16 cellular contexts compared by ENCODE assay signal in genomic region chr1:77899647-77900320, GRCh38. TPM values are rescaled to one million over a fixed set of nuclear protein-coding genes. Genes with fewer than 3 reads are reported as not detected.
DNase-seq lines count a peak whose midpoint lies in the region; ATAC-seq lines count a peak whose summit lies in the region.
"Had no signal": no experiment of that assay in that cellular context is flagged by ENCODE, and none has a peak within 500 bp of the region (broad histone marks: within the 10 kb centered on the region; RNA-seq: fewer than 3 reads in every experiment).

No MANE protein-coding gene starts in this region.

- no peak overlapping the region for H2BK15ac ChIP-seq in mesenchymal stem cell (ENCODE audit: low read depth, poor library complexity, severe bottlenecking)

- no peak overlapping the region for H3K9ac ChIP-seq in mesenchymal stem cell (ENCODE audit: low read length)

- no peak overlapping the region for H2BK12ac ChIP-seq in mesenchymal stem cell (ENCODE audit: low read length in 2 of 2)

- H3K4me3 ChIP-seq in mesenchymal stem cell (ENCODE audit: insufficient read depth in 1 of 2, low read depth in 1 of 2, low read length in 2 of 2), result no peak overlapping the region
- H3K4me3 ChIP-seq: Peyer's patch, upper lobe of left lung had no signal

- no peak overlapping the region for H3K14ac ChIP-seq in mesenchymal stem cell (ENCODE audit: low read length in 2 of 2)

- H3K4me2 ChIP-seq in mesenchymal stem cell (ENCODE audit: low read length, poor library complexity, severe bottlenecking), result no peak overlapping the region

- H4K8ac ChIP-seq in mesenchymal stem cell (ENCODE audit: low read length), result no peak overlapping the region

- WGBS in mesenchymal stem cell, result 100% methylated on average over 1 of the region's 4 CpGs

- H3K36me3 ChIP-seq in mesenchymal stem cell (ENCODE audit: control insufficient read depth in 1 of 2, insufficient read depth in 2 of 2, low read depth in 1 of 2, low read length in 2 of 2), result no peaks in the 10 kb centered on the region
- H3K36me3 ChIP-seq: Peyer's patch, upper lobe of left lung had no signal

- no peaks in the 10 kb centered on the region for H3K4me1 ChIP-seq in mesenchymal stem cell (ENCODE audit: control insufficient read depth, insufficient read depth, low read depth, low read length)
- H3K4me1 ChIP-seq: Peyer's patch, upper lobe of left lung had no signal

- no peak overlapping the region for H2BK120ac ChIP-seq in mesenchymal stem cell (ENCODE audit: low read depth, low read length)

- H3K9me3 ChIP-seq in mesenchymal stem cell (ENCODE audit: control insufficient read depth, low read length), result no peaks in the 10 kb centered on the region
- H3K9me3 ChIP-seq: Peyer's patch, upper lobe of left lung had no signal

- no peak overlapping the region for H3K23ac ChIP-seq in mesenchymal stem cell (ENCODE audit: low read length in 2 of 2)

- H3K4ac ChIP-seq in mesenchymal stem cell (ENCODE audit: low read depth in 1 of 2, low read length in 2 of 2), result no peak overlapping the region

- no peak overlapping the region for H3K27ac ChIP-seq in mesenchymal stem cell (ENCODE audit: low read length, poor library complexity, severe bottlenecking)
- H3K27ac ChIP-seq: epithelial cell of prostate, Peyer's patch, upper lobe of left lung had no signal

- no peak overlapping the region for H4K91ac ChIP-seq in mesenchymal stem cell (ENCODE audit: low read length)

- intact Hi-C loops in Right ventricle myocardium superior (cut with DNase I), result no loop called here

- H3K79me1 ChIP-seq in mesenchymal stem cell (replicated peaks; ENCODE audit: low read length, poor library complexity, severe bottlenecking), result peaks cover 4% of the 10 kb centered on the region

- DNase-seq in DMS53 treated with DMSO at 0.1 percent for 48 hours (lab: John Stamatoyannopoulos, UW; ENCODE audit: unreplicated experiment) (peak; percentile 11), amniotic epithelial cell (ENCODE audit: low read depth) (peak; percentile 28), Right ventricle myocardium superior (no peak), mesenchymal stem cell (peak; percentile 34), nucleus accumbens (lab: John Stamatoyannopoulos, UW) (no peak), T-helper 2 cell (no peak), SHP77 (lab: John Stamatoyannopoulos, UW) (no peak)
- DNase-seq in stimulated activated naive CD4-positive, alpha-beta T cell treated with Interleukin-2 at 50 U/mL for 16 hours (lab: John Stamatoyannopoulos, UW), result no peak
- DNase-seq: activated CD8-positive, alpha-beta memory T cell treated with anti-CD3 and anti-CD28 coated beads, Interleukin-2, amount 50 U/mL, for 4 hours; aorta; GOT3; NCI-H1436 treated with DMSO at 0.1 percent for 48 hours; Peyer's patch; stimulated activated naive B cell treated with anti-CD40 and anti-IgM and Interleukin-4, amounts not matched to agents 10 μg/mL and 1 μg/mL and 100 μg/mL, for 72 hours; upper lobe of left lung had no signal

- ATAC-seq in Right ventricle myocardium superior (ENCODE audit: poor library complexity), result peak; percentile 66

- no peak overlapping the region for H2AK5ac ChIP-seq in mesenchymal stem cell (ENCODE audit: low read length, severe bottlenecking)

- H2BK5ac ChIP-seq in mesenchymal stem cell (ENCODE audit: low read depth, low read length, poor library complexity, severe bottlenecking), result no peak overlapping the region

- no peak overlapping the region for H3K18ac ChIP-seq in mesenchymal stem cell (ENCODE audit: low read depth in 1 of 2, low read length in 2 of 2)

- no peaks in the 10 kb centered on the region for H3K27me3 ChIP-seq in mesenchymal stem cell (ENCODE audit: control insufficient read depth in 1 of 2, insufficient read depth in 1 of 2, low read length in 2 of 2)
- H3K27me3 ChIP-seq: Peyer's patch, upper lobe of left lung had no signal

- H2AFZ ChIP-seq in mesenchymal stem cell (ENCODE audit: low read depth, low read length), result no peak overlapping the region

RNA-seq across cellular contexts. Expression of gene NEXN, which starts 11.4 kb away (rescaled TPM):
- total RNA-seq in Right ventricle myocardium superior, result 370 TPM
- polyA plus RNA-seq in mesenchymal stem cell (2013, experiment 1 of 2), result 133 TPM
- polyA plus RNA-seq in mesenchymal stem cell (2013, experiment 2 of 2), result 136 TPM

Comparison
In these comparisons a context has a peak if more than half of its experiments do, and no peak if none do; other contexts are left out.
1. DNase-seq: peak in DMS53 treated with DMSO at 0.1 percent for 48 hours (single experiment), amniotic epithelial cell (single experiment) and mesenchymal stem cell (single experiment); none in Right ventricle myocardium superior (single experiment), stimulated activated naive CD4-positive, alpha-beta T cell treated with Interleukin-2 at 50 U/mL for 16 hours (single experiment), nucleus accumbens (0 of 56), T-helper 2 cell (0 of 5) and SHP77 (0 of 2).